ENCODE assay signal across 17 cellular contexts in the genomic region with DNA sequence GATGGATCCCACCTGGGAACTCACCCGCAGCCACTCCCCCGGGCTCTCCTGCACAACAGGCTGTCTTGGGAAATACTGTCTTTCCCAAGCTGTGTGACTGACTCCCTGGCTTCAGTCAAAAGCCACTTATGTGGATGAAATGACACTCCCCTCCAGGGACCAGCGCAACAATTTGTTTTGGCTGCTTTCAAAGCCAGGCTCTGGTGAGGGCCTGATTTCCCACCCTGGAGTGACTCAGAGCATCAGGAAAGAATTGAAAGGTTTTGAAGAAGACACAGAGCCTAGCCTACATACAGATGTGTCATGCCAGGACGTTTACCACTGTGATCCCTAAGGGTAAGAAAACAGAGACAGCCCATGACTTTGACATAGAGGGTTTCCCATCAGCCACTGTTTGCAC.
DNase-seq lines count a peak whose midpoint lies in the region; ATAC-seq and TF ChIP-seq lines count a peak whose summit lies in the region.
"Had no signal": no experiment of that assay in that cellular context is flagged by ENCODE, and none has a peak within 500 bp of the region (broad histone marks: within the 10 kb centered on the region; RNA-seq: fewer than 3 reads in every experiment).

No MANE protein-coding gene starts in this region.

- no peak overlapping the region for H2BK20ac ChIP-seq in IMR-90 (ENCODE audit: low read depth, low read length)

- in situ Hi-C loops in IMR-90 (cut with MboI; ENCODE audit: low sequenced_read_pairs) (no loop called here), brain microvascular endothelial cell (cut with HindIII; ENCODE audit: low pct_ligation_motif_present, low sequenced_read_pairs) (no loop called here)

- no peaks in the 10 kb centered on the region for H3K79me1 ChIP-seq in IMR-90 (ENCODE audit: low read depth in 1 of 2, low read length in 2 of 2)

- no peak for ATAC-seq in IMR-90 (ENCODE audit: low read depth)
- ATAC-seq in HG03521 (IDR thresholded peaks at IDR 0.05; ENCODE audit: unreplicated experiment): no peak
- ATAC-seq: activated naive CD4-positive, alpha-beta T cell treated with anti-CD3 and anti-CD28 coated beads, Interleukin-2, amount 50 U/mL, for 72 hours; gastrocnemius medialis; left cardiac atrium; naive thymus-derived CD8-positive, alpha-beta T cell; stimulated activated naive CD8-positive, alpha-beta T cell treated with anti-CD3 and anti-CD28 coated beads, Interleukin-15, Interleukin-2, amounts not matched to agents 100 U/mL and 50 U/mL, for 24 hours had no signal

- H3K23ac ChIP-seq in IMR-90 (ENCODE audit: low read depth, low read length): no peak overlapping the region

- 100% methylated on average over 1 of the region's 4 CpGs; no CpG with 5 or more reads in 1 of the 2 experiments for WGBS in IMR-90 (ENCODE audit: extremely low coverage in 2 of 2, insufficient read length in 1 of 2), 2 experiments

- H3K56ac ChIP-seq in IMR-90 (ENCODE audit: extremely low read depth, insufficient read depth, low read length): no peak overlapping the region

- H3K4me1 Mint-ChIP-seq in activated CD4-positive, alpha-beta memory T cell treated with anti-CD3 and anti-CD28 coated beads for 36 hours (ENCODE audit: low read depth): no peaks in the 10 kb centered on the region

- H3K4me2 ChIP-seq in IMR-90 (ENCODE audit: low read depth, low read length): no peak overlapping the region
- H3K4me2 ChIP-seq: BLaER1 treated with 17β-estradiol and CSF1 and Interleukin-3, amounts not matched to agents 10 nM and 100 nM had no signal

- TF ChIP-seq RAD21 in IMR-90 (IDR thresholded peaks at IDR 0.05; ENCODE audit: low read length): no peak

- peak; percentile 24 for DNase-seq in AG09309 (ENCODE audit: low read depth)
- DNase-seq in IMR-90: peak; percentile 39
- DNase-seq in brain microvascular endothelial cell: peak; percentile 82
- peak; percentile 16 for DNase-seq in kidney glomerular epithelial cell (lab: John Stamatoyannopoulos, UW)
- DNase-seq in NCI-H1417 treated with DMSO at 0.1 percent for 48 hours (lab: John Stamatoyannopoulos, UW): no peak
- DNase-seq in activated effector memory CD4-positive, alpha-beta T cell treated with Interleukin-2 at 50 U/mL for 16 hours: no peak
- no peak for DNase-seq in activated CD4-positive, alpha-beta memory T cell treated with anti-CD3 and anti-CD28 coated beads for 36 hours
- DNase-seq: H7; left cardiac atrium; naive thymus-derived CD8-positive, alpha-beta T cell; NCI-H526 treated with DMSO at 0.1 percent for 48 hours; SIG-M5; stimulated activated naive CD8-positive, alpha-beta T cell treated with anti-CD3 and anti-CD28 coated beads, Interleukin-15, Interleukin-2, amounts not matched to agents 100 U/mL and 50 U/mL, for 24 hours had no signal

- no peak overlapping the region for H3K14ac ChIP-seq in IMR-90 (replicated peaks; ENCODE audit: low read depth, low read length)

- no peak overlapping the region; the same call in 1 of the 2 replicates for H2AK5ac ChIP-seq in IMR-90 (ENCODE audit: low read depth, low read length)

- H2AFZ ChIP-seq in IMR-90 (replicated peaks; ENCODE audit: low read length, poor library complexity): no peak overlapping the region

- POLR2A ChIA-PET in IMR-90 (lab: Charles Lee; ENCODE audit: unreplicated experiment): no interaction called here
- POLR2A ChIA-PET in activated CD4-positive, alpha-beta memory T cell treated with anti-CD3 and anti-CD28 coated beads for 36 hours (lab: Charles Lee): no interaction called here

- peaks cover 7% of the 10 kb centered on the region for H3K4me1 ChIP-seq in IMR-90 (ENCODE audit: control insufficient read depth, insufficient read depth, low read length)
- H3K4me1 ChIP-seq: gastrocnemius medialis had no signal

- H4K20me1 ChIP-seq in IMR-90 (ENCODE audit: insufficient read depth, low read length): peaks cover 3% of the 10 kb centered on the region; the same call in 1 of the 2 replicates
- H4K20me1 ChIP-seq: BLaER1 treated with 17β-estradiol and CSF1 and Interleukin-3, amounts not matched to agents 10 nM and 100 nM had no signal

- H3K9me3 Mint-ChIP-seq in activated CD4-positive, alpha-beta memory T cell treated with anti-CD3 and anti-CD28 coated beads for 36 hours: no peaks in the 10 kb centered on the region
- H3K9me3 Mint-ChIP-seq: activated naive CD4-positive, alpha-beta T cell treated with anti-CD3 and anti-CD28 coated beads, Interleukin-2, amount 50 U/mL, for 72 hours had no signal

- H3K27me3 ChIP-seq in IMR-90 (ENCODE audit: control insufficient read depth, insufficient read depth, low read length): peaks cover 7% of the 10 kb centered on the region
- no peaks in the 10 kb centered on the region for H3K27me3 ChIP-seq in brain microvascular endothelial cell (replicated peaks)
- H3K27me3 ChIP-seq: BLaER1 treated with 17β-estradiol and CSF1 and Interleukin-3, amounts not matched to agents 10 nM and 100 nM had no signal

- peaks cover 1% of the 10 kb centered on the region; the same call in 1 of the 2 replicates for H3K9me1 ChIP-seq in IMR-90 (ENCODE audit: insufficient read depth, low read length)

- no peaks in the 10 kb centered on the region for H3K36me3 Mint-ChIP-seq in activated CD4-positive, alpha-beta memory T cell treated with anti-CD3 and anti-CD28 coated beads for 36 hours
- H3K36me3 Mint-ChIP-seq: activated naive CD4-positive, alpha-beta T cell treated with anti-CD3 and anti-CD28 coated beads, Interleukin-2, amount 50 U/mL, for 72 hours had no signal

- CTCF ChIA-PET in IMR-90 (lab: Yijun Ruan, JAX): no interaction called here
- CTCF ChIA-PET in activated CD4-positive, alpha-beta memory T cell treated with anti-CD3 and anti-CD28 coated beads for 36 hours (lab: Charles Lee): no interaction called here

- no peak overlapping the region for H2BK120ac ChIP-seq in IMR-90 (ENCODE audit: low read depth, low read length)

- TF ChIP-seq POLR2A in IMR-90 (IDR thresholded peaks at IDR 0.05; ENCODE audit: low read depth, low read length): no peak

- intact Hi-C loops in IMR-90 (cut with micrococcal nuclease): no loop called here
- intact Hi-C loops in activated CD4-positive, alpha-beta memory T cell treated with anti-CD3 and anti-CD28 coated beads for 36 hours (cut with micrococcal nuclease): no loop called here

- no peaks in the 10 kb centered on the region for H3K36me3 ChIP-seq in IMR-90 (ENCODE audit: control insufficient read depth, insufficient read depth, low read length)
- H3K36me3 ChIP-seq in brain microvascular endothelial cell (replicated peaks): no peaks in the 10 kb centered on the region
- H3K36me3 ChIP-seq: BLaER1 treated with 17β-estradiol and CSF1 and Interleukin-3, amounts not matched to agents 10 nM and 100 nM; gastrocnemius medialis had no signal

- no peak overlapping the region for H3K27ac ChIP-seq in IMR-90 (ENCODE audit: insufficient read depth, low read length)
- peak overlapping the region; percentile 55 for H3K27ac ChIP-seq in brain microvascular endothelial cell
- H3K27ac ChIP-seq: BLaER1 treated with 17β-estradiol and CSF1 and Interleukin-3, amounts not matched to agents 10 nM and 100 nM; gastrocnemius medialis had no signal

- H2AK9ac ChIP-seq in IMR-90 (replicated peaks; ENCODE audit: low read depth, low read length, poor library complexity): no peak overlapping the region

- H4K91ac ChIP-seq in IMR-90 (ENCODE audit: insufficient read depth, low read depth, low read length): no peak overlapping the region

- BruUV-seq in IMR-90 (replicated peaks; lab: Mats Ljungman, UMichigan): no TSS peak

- no peak for TF ChIP-seq CTCF in AG09309 (IDR thresholded peaks at IDR 0.05; ENCODE audit: control insufficient read depth, insufficient read depth, low read depth, low read length, missing control alignments)
- TF ChIP-seq CTCF in IMR-90 (conservative IDR thresholded peaks at IDR 0.05; ENCODE audit: low read depth, low read length): no peak
- TF ChIP-seq CTCF in brain microvascular endothelial cell (IDR thresholded peaks at IDR 0.05; ENCODE audit: low read depth, low read length, missing control alignments): no peak

- no peak overlapping the region for H3K4me3 ChIP-seq in AG09309 (ENCODE audit: control insufficient read depth, low read depth, low read length)
- H3K4me3 ChIP-seq in IMR-90 (ENCODE audit: insufficient read depth, low read depth, low read length): no peak overlapping the region
- H3K4me3 ChIP-seq in brain microvascular endothelial cell (ENCODE audit: low read depth, low read length): no peak overlapping the region
- H3K4me3 ChIP-seq: BLaER1 treated with 17β-estradiol and CSF1 and Interleukin-3, amounts not matched to agents 10 nM and 100 nM; gastrocnemius medialis had no signal

- no peak overlapping the region for H4K8ac ChIP-seq in IMR-90 (ENCODE audit: low read depth in 2 of 2, low read length in 2 of 2)

- no peaks in the 10 kb centered on the region; the same call in 1 of the 2 replicates for H3K9me3 ChIP-seq in IMR-90 (ENCODE audit: control insufficient read depth, insufficient read depth, low read length)
- H3K9me3 ChIP-seq: BLaER1 treated with 17β-estradiol and CSF1 and Interleukin-3, amounts not matched to agents 10 nM and 100 nM; gastrocnemius medialis had no signal

- H3K27ac Mint-ChIP-seq in activated CD4-positive, alpha-beta memory T cell treated with anti-CD3 and anti-CD28 coated beads for 36 hours: no peak overlapping the region
- H3K27ac Mint-ChIP-seq: activated naive CD4-positive, alpha-beta T cell treated with anti-CD3 and anti-CD28 coated beads, Interleukin-2, amount 50 U/mL, for 72 hours; naive thymus-derived CD8-positive, alpha-beta T cell had no signal

- H3K4me3 Mint-ChIP-seq in activated CD4-positive, alpha-beta memory T cell treated with anti-CD3 and anti-CD28 coated beads for 36 hours: no peak overlapping the region
- H3K4me3 Mint-ChIP-seq: naive thymus-derived CD8-positive, alpha-beta T cell had no signal

- no peak overlapping the region for H4K5ac ChIP-seq in IMR-90 (ENCODE audit: low read depth, low read length)

- dilution Hi-C loops in IMR-90 (cut with HindIII; ENCODE audit: low sequenced_read_pairs, unreplicated experiment): no loop called here

- no peak overlapping the region for H3K4ac ChIP-seq in IMR-90 (ENCODE audit: low read depth, low read length)

- H2BK15ac ChIP-seq in IMR-90 (ENCODE audit: low read depth, low read length): no peak overlapping the region

- H2BK5ac ChIP-seq in IMR-90 (ENCODE audit: low read depth, low read length, poor library complexity, severe bottlenecking): no peak overlapping the region

- peaks cover 4% of the 10 kb centered on the region for H3K27me3 Mint-ChIP-seq in activated CD4-positive, alpha-beta memory T cell treated with anti-CD3 and anti-CD28 coated beads for 36 hours

- H3K18ac ChIP-seq in IMR-90 (ENCODE audit: low read depth, low read length): no peak overlapping the region

- H3K9ac ChIP-seq in IMR-90 (ENCODE audit: low read depth, low read length): no peak overlapping the region
- H3K9ac ChIP-seq: BLaER1 treated with 17β-estradiol and CSF1 and Interleukin-3, amounts not matched to agents 10 nM and 100 nM had no signal

TF ChIP-seq in IMR-90, 13 proteins besides CTCF, POLR2A, EP300 and RAD21:
- no peak for TF ChIP-seq BHLHE40 (IDR thresholded peaks at IDR 0.05; ENCODE audit: low read depth, low read length)
- TF ChIP-seq MXI1 (IDR thresholded peaks at IDR 0.05; ENCODE audit: borderline replicate concordance, low read depth, low read length): no peak

Comparison
In these comparisons a context has a peak if more than half of its experiments do, and no peak if none do; other contexts are left out.
1. DNase-seq: peak in AG09309 (single experiment), IMR-90 (single experiment), brain microvascular endothelial cell (single experiment) and kidney glomerular epithelial cell (single experiment); none in NCI-H1417 treated with DMSO at 0.1 percent for 48 hours (single experiment), activated effector memory CD4-positive, alpha-beta T cell treated with Interleukin-2 at 50 U/mL for 16 hours (single experiment) and activated CD4-positive, alpha-beta memory T cell treated with anti-CD3 and anti-CD28 coated beads for 36 hours (single experiment).